Comparison of ENCODE assay signal across 23 cellular contexts in genomic region chr12:6314776-6315175, GRCh38. TPM values are rescaled to one million over a fixed set of nuclear protein-coding genes. Genes with fewer than 3 reads are reported as not detected.
DNase-seq lines count a peak whose midpoint lies in the region; TF ChIP-seq lines count a peak whose summit lies in the region.
"Had no signal": no experiment of that assay in that cellular context is flagged by ENCODE, and none has a peak within 500 bp of the region (broad histone marks: within the 10 kb centered on the region; RNA-seq: fewer than 3 reads in every experiment).

No MANE protein-coding gene starts in this region.

- BruUV-seq in MCF 10A (replicated peaks; lab: Mats Ljungman, UMichigan) = no TSS peak

- no peaks in the 10 kb centered on the region for H3K27me3 ChIP-seq in breast epithelium
- H3K27me3 ChIP-seq in subcutaneous abdominal adipose tissue (ENCODE audit: control insufficient read depth in 5 of 5, insufficient read depth in 4 of 5, low read length in 5 of 5) = peaks cover 0 to 3% (median 0%) of the 10 kb centered on the region in 5 donors
- H3K27me3 ChIP-seq: MG63 had no signal

- peak overlapping the region in 2 of 5 donors; percentile 4 to 92 for H3K9ac ChIP-seq in subcutaneous abdominal adipose tissue (ENCODE audit: low read length in 5 of 5)
- H3K9ac ChIP-seq: BLaER1 treated with 17β-estradiol and CSF1 and Interleukin-3, amounts not matched to agents 10 nM and 100 nM had no signal

- no peak for DNase-seq in MCF 10A (ENCODE audit: unreplicated experiment)
- no peak for DNase-seq in breast epithelium (ENCODE audit: low spot score in 2 of 2)
- peak; percentile 46 for DNase-seq in ecto neural progenitor cell (ENCODE audit: low spot score)
- DNase-seq in activated CD4-positive, alpha-beta T cell treated with anti-CD3 and anti-CD28 coated beads, Interleukin-2, amount 50 U/mL, for 1 hour = no peak
- no peak for DNase-seq in NCI-H226
- no peak for DNase-seq in activated CD4-positive, alpha-beta T cell treated with anti-CD3 and anti-CD28 coated beads, Interleukin-2, amount 10 ng/mL, durations not matched to agents 7 days and 5 days
- DNase-seq: CD8-positive, alpha-beta T cell; DMS53; EL; Karpas-422; MG63; NCI-H1092 treated with DMSO at 0.1 percent for 48 hours; NCI-H146; NCI-H2029 treated with DMSO at 0.1 percent for 48 hours; NCI-H2171 treated with DMSO at 0.1 percent for 48 hours; NCI-H446 treated with DMSO at 0.1 percent for 48 hours; NCI-H69; NK-92 treated with Interleukin-12 subunit alpha and Interleukin-12 subunit beta, amount 100 ng/mL, for 24 hours had no signal

- no peaks in the 10 kb centered on the region for H3K36me3 Mint-ChIP-seq in MCF 10A (ENCODE audit: insufficient read depth, unreplicated experiment)
- no peaks in the 10 kb centered on the region for H3K36me3 Mint-ChIP-seq in activated CD4-positive, alpha-beta T cell treated with anti-CD3 and anti-CD28 coated beads, Interleukin-2, amount 10 ng/mL, durations not matched to agents 7 days and 5 days (ENCODE audit: low read depth)
- H3K36me3 Mint-ChIP-seq: CD8-positive, alpha-beta T cell; IgD-negative memory B cell had no signal

- POLR2A ChIA-PET in MCF 10A (lab: Yijun Ruan, JAX) = interaction anchor here (1.1 to 3.9 kb wide), 4 partner anchors 8 to 155 kb away, joined by 3 to 27 read pairs (median 4); partner anchors contain the start of gene VAMP1
- POLR2A ChIA-PET in HEK293 (lab: Yijun Ruan, JAX) = interaction anchor here (1.3 kb wide), 1 partner anchor 178 kb away, joined by 4 read pairs; the partner anchor contains the start of gene MRPL51
- POLR2A ChIA-PET in activated CD4-positive, alpha-beta T cell treated with anti-CD3 and anti-CD28 coated beads, Interleukin-2, amount 10 ng/mL, durations not matched to agents 7 days and 5 days (lab: Charles Lee) = no interaction called here

- CTCF ChIA-PET in MCF 10A (lab: Yijun Ruan, JAX) (interaction anchor here (0.7 to 3.2 kb wide), 6 partner anchors 8 to 326 kb away, joined by 3 to 20 read pairs (median 4); no protein-coding TSS in a partner anchor), HEK293 (lab: Yijun Ruan, JAX) (interaction anchor here (0.5 kb wide), 1 partner anchor 162 kb away, joined by 4 read pairs; no protein-coding TSS in a partner anchor)
- CTCF ChIA-PET in activated CD4-positive, alpha-beta T cell treated with anti-CD3 and anti-CD28 coated beads, Interleukin-2, amount 10 ng/mL, durations not matched to agents 7 days and 5 days (lab: Charles Lee) = interaction anchor here (1.2 kb wide), 1 partner anchor 15 kb away, joined by 3 read pairs; no protein-coding TSS in a partner anchor

- peak overlapping the region; percentile 16 for H3K27ac Mint-ChIP-seq in MCF 10A (ENCODE audit: low read depth, unreplicated experiment)
- no peak overlapping the region for H3K27ac Mint-ChIP-seq in activated CD4-positive, alpha-beta T cell treated with anti-CD3 and anti-CD28 coated beads, Interleukin-2, amount 10 ng/mL, durations not matched to agents 7 days and 5 days
- H3K27ac Mint-ChIP-seq: CD8-positive, alpha-beta T cell; IgD-negative memory B cell had no signal

- no peak for TF ChIP-seq CTCF in MCF 10A (IDR thresholded peaks at IDR 0.05; ENCODE audit: unreplicated experiment)
- TF ChIP-seq CTCF in breast epithelium (IDR thresholded peaks at IDR 0.05) = no peak
- TF ChIP-seq CTCF in HEK293 (tag by site-specific recombination; IDR thresholded peaks at IDR 0.05) = no peak

- no peaks in the 10 kb centered on the region for H3K27me3 Mint-ChIP-seq in MCF 10A (ENCODE audit: insufficient read depth, unreplicated experiment)
- H3K27me3 Mint-ChIP-seq in activated CD4-positive, alpha-beta T cell treated with anti-CD3 and anti-CD28 coated beads, Interleukin-2, amount 10 ng/mL, durations not matched to agents 7 days and 5 days = peaks cover 17% of the 10 kb centered on the region

- TF ChIP-seq POLR2A in breast epithelium (IDR thresholded peaks at IDR 0.05) = no peak

- H3K27ac ChIP-seq in breast epithelium (no peak overlapping the region), HEK293 (ENCODE audit: extremely low read depth, low read depth, low read length) (no peak overlapping the region), subcutaneous abdominal adipose tissue (ENCODE audit: low read depth, low read length) (peak overlapping the region; percentile 99)
- H3K27ac ChIP-seq: BLaER1 treated with 17β-estradiol and CSF1 and Interleukin-3, amounts not matched to agents 10 nM and 100 nM had no signal

- H3K4me3 Mint-ChIP-seq in MCF 10A (ENCODE audit: unreplicated experiment) = no peak overlapping the region
- H3K4me3 Mint-ChIP-seq in activated CD4-positive, alpha-beta T cell treated with anti-CD3 and anti-CD28 coated beads, Interleukin-2, amount 10 ng/mL, durations not matched to agents 7 days and 5 days = no peak overlapping the region
- H3K4me3 Mint-ChIP-seq: CD8-positive, alpha-beta T cell had no signal

- peaks cover 9% of the 10 kb centered on the region for H3K4me1 Mint-ChIP-seq in MCF 10A (ENCODE audit: insufficient read depth, unreplicated experiment)
- peaks cover 18% of the 10 kb centered on the region for H3K4me1 Mint-ChIP-seq in activated CD4-positive, alpha-beta T cell treated with anti-CD3 and anti-CD28 coated beads, Interleukin-2, amount 10 ng/mL, durations not matched to agents 7 days and 5 days

- H3K4me3 ChIP-seq in breast epithelium = no peak overlapping the region
- no peak overlapping the region for H3K4me3 ChIP-seq in HEK293 (ENCODE audit: low read depth, low read length)
- no peak overlapping the region for H3K4me3 ChIP-seq in subcutaneous abdominal adipose tissue (ENCODE audit: low read depth in 1 of 5, low read length in 5 of 5)
- H3K4me3 ChIP-seq: BLaER1 treated with 17β-estradiol and CSF1 and Interleukin-3, amounts not matched to agents 10 nM and 100 nM; MG63; Peyer's patch had no signal

- H3K4me1 ChIP-seq in breast epithelium (peaks cover 12 to 18% of the 10 kb centered on the region in 2 donors), HEK293 (ENCODE audit: control insufficient read depth, insufficient read depth, low read length) (no peaks in the 10 kb centered on the region), subcutaneous abdominal adipose tissue (ENCODE audit: control insufficient read depth in 5 of 5, insufficient read depth in 5 of 5, low read length in 5 of 5) (peaks cover 11 to 74% (median 65%) of the 10 kb centered on the region in 5 donors)

- intact Hi-C loops in MCF 10A (cut with micrococcal nuclease) (no loop called here), breast epithelium (cut with DNase I; ENCODE audit: low total_unique reads) (no loop called here)

- no peaks in the 10 kb centered on the region for H3K9me3 ChIP-seq in breast epithelium
- no peaks in the 10 kb centered on the region for H3K9me3 ChIP-seq in HEK293 (ENCODE audit: control insufficient read depth, insufficient read depth, low read depth, low read length)
- no peaks in the 10 kb centered on the region for H3K9me3 ChIP-seq in subcutaneous abdominal adipose tissue (ENCODE audit: control insufficient read depth in 5 of 5, low read length in 5 of 5)
- H3K9me3 ChIP-seq: BLaER1 treated with 17β-estradiol and CSF1 and Interleukin-3, amounts not matched to agents 10 nM and 100 nM; MG63; Peyer's patch had no signal

- H3K36me3 ChIP-seq in breast epithelium (no peaks in the 10 kb centered on the region), HEK293 (ENCODE audit: control insufficient read depth in 2 of 2, insufficient read depth in 1 of 2, low read length in 2 of 2) (no peaks in the 10 kb centered on the region), subcutaneous abdominal adipose tissue (ENCODE audit: control insufficient read depth in 5 of 5, insufficient read depth in 5 of 5, low read length in 5 of 5) (peaks cover 0 to 33% (median 25%) of the 10 kb centered on the region in 5 donors)
- H3K36me3 ChIP-seq: BLaER1 treated with 17β-estradiol and CSF1 and Interleukin-3, amounts not matched to agents 10 nM and 100 nM; MG63 had no signal

- H3K9me3 Mint-ChIP-seq in MCF 10A (ENCODE audit: unreplicated experiment) = no peaks in the 10 kb centered on the region
- no peaks in the 10 kb centered on the region for H3K9me3 Mint-ChIP-seq in activated CD4-positive, alpha-beta T cell treated with anti-CD3 and anti-CD28 coated beads, Interleukin-2, amount 10 ng/mL, durations not matched to agents 7 days and 5 days
- H3K9me3 Mint-ChIP-seq: CD8-positive, alpha-beta T cell had no signal

TF ChIP-seq in HEK293, 187 proteins besides CTCF, POLR2A, EP300 and RAD21:
- TF ChIP-seq ZSCAN4 (tag by site-specific recombination; IDR thresholded peaks at IDR 0.05) (peak; percentile 96), ZNF2 (tag by site-specific recombination; IDR thresholded peaks at IDR 0.05) (no peak)
TF ChIP-seq in HEK293: peak in this region for 1.

RNA-seq across cellular contexts. Expression of gene PLEKHG6, which starts 4.3 kb away (rescaled TPM):
- not detected in 2 replicates for total RNA-seq in MCF 10A (2022)
- 10 to 100 TPM; 11.9 to 43.6 (median 42.4) TPM for total RNA-seq in breast epithelium
- not detected for total RNA-seq in activated CD4-positive, alpha-beta T cell treated with anti-CD3 and anti-CD28 coated beads, Interleukin-2, amount 10 ng/mL, durations not matched to agents 7 days and 5 days
- total RNA-seq: CD8-positive, alpha-beta T cell had no signal

RNA-seq across cellular contexts. Expression of gene TNFRSF1A, which starts 27.1 kb away (rescaled TPM):
- total RNA-seq in MCF 10A (2022) (103 and 110 TPM in 2 replicates), breast epithelium (100 to 1,000 TPM; 232 to 256 (median 238) TPM)
- 10 to 100 TPM; 59.3 to 64.4 TPM for total RNA-seq in activated CD4-positive, alpha-beta T cell treated with anti-CD3 and anti-CD28 coated beads, Interleukin-2, amount 10 ng/mL, durations not matched to agents 7 days and 5 days

Comparison
In these comparisons a context has a peak if more than half of its experiments do, and no peak if none do; other contexts are left out.
1. RNA of gene PLEKHG6, which starts 4.3 kb away (total RNA-seq): 11.9 to 43.6 TPM in breast epithelium; not detected in activated CD4-positive, alpha-beta T cell treated with anti-CD3 and anti-CD28 coated beads, Interleukin-2, amount 10 ng/mL, durations not matched to agents 7 days and 5 days and not detected in MCF 10A; every median in the first group is over 10 times any median in the second.